1 cellular context compared by ENCODE assay signal in the genomic region with DNA sequence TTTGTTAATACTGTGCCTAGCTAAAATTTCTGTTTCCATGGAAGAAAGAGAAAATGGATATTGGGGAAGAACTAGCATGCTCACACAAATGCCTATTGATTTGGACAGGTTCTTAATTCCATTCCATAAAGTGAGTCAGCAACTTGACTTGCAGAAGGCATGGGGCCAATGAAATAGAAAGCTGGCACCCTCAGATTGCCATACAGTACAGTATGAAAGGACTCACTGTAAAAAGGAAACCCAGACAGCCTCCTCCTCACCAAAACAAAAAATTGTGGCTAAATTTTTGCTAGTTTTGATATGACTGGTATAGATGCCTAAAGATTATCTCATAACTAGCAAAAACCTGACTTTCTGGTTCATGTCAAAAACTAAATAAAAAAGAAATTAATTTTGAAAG.
TF ChIP-seq lines count a peak whose summit lies in the region.

No MANE protein-coding gene starts in this region.

TF ChIP-seq in HCT116, 20 proteins besides CTCF, POLR2A, EP300 and RAD21:
- TF ChIP-seq CBX3 (IDR thresholded peaks at IDR 0.05; ENCODE audit: low read depth) (no peak), EGR1 (IDR thresholded peaks at IDR 0.05; ENCODE audit: low read depth) (no peak), SP1 (IDR thresholded peaks at IDR 0.05; ENCODE audit: low read depth) (no peak), EZH2phosphoT487 (IDR thresholded peaks at IDR 0.05; ENCODE audit: borderline replicate concordance) (no peak), TCF7L2 (IDR thresholded peaks at IDR 0.05; ENCODE audit: borderline replicate concordance, extremely low read depth, insufficient read depth, insufficient read length) (no peak), YY1 (IDR thresholded peaks at IDR 0.05; ENCODE audit: extremely low read depth, insufficient replicate concordance, low read depth, low read length) (no peak), ZNF274 (IDR thresholded peaks at IDR 0.05; ENCODE audit: low read depth, low read length) (no peak), EZH2 (IDR thresholded peaks at IDR 0.05) (no peak), SRF (IDR thresholded peaks at IDR 0.05; ENCODE audit: low read depth) (no peak), CEBPB (IDR thresholded peaks at IDR 0.05; ENCODE audit: low read depth) (no peak)
- TF ChIP-seq, protein P1, sequence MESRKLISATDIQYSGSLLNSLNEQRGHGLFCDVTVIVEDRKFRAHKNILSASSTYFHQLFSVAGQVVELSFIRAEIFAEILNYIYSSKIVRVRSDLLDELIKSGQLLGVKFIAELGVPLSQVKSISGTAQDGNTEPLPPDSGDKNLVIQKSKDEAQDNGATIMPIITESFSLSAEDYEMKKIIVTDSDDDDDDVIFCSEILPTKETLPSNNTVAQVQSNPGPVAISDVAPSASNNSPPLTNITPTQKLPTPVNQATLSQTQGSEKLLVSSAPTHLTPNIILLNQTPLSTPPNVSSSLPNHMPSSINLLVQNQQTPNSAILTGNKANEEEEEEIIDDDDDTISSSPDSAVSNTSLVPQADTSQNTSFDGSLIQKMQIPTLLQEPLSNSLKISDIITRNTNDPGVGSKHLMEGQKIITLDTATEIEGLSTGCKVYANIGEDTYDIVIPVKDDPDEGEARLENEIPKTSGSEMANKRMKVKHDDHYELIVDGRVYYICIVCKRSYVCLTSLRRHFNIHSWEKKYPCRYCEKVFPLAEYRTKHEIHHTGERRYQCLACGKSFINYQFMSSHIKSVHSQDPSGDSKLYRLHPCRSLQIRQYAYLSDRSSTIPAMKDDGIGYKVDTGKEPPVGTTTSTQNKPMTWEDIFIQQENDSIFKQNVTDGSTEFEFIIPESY (IDR thresholded peaks at IDR 0.05; ENCODE audit: extremely low read depth, insufficient replicate concordance, low read length): no peak
- TF ChIP-seq, protein P2, sequence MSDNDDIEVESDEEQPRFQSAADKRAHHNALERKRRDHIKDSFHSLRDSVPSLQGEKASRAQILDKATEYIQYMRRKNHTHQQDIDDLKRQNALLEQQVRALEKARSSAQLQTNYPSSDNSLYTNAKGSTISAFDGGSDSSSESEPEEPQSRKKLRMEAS (IDR thresholded peaks at IDR 0.05): no peak
- TF ChIP-seq, protein P3, sequence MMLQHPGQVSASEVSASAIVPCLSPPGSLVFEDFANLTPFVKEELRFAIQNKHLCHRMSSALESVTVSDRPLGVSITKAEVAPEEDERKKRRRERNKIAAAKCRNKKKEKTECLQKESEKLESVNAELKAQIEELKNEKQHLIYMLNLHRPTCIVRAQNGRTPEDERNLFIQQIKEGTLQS (IDR thresholded peaks at IDR 0.05): no peak
